12 cellular contexts compared by ENCODE assay signal in the genomic region with DNA sequence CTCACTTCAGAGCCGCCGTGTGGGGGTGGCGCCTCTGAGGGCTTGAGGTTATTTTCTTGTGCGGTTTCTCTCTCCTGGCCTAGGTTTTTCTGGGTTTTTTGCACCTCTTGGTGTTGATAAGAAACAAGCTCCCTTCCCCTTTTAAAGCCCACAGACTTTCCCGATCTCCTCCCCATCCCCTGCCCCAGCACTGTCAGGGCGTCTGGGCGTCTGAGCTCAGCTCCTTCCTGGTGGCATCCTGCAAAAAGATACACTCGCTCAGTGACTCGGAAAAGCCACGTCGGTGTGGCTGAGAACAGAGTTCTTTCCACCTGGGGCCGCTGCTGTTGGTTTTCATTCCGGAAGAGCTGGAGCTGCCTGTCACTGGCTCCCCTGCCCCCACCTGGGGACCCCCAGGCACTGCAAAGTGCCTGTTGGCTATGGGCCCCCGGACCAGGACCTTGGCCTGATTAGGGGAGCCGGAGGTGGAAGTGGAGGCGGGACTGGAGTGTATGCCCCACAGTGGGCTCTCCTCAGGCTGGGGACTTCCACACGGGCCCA. TPM values are rescaled to one million over a fixed set of nuclear protein-coding genes. Genes with fewer than 3 reads are reported as not detected.
DNase-seq lines count a peak whose midpoint lies in the region; ATAC-seq and TF ChIP-seq lines count a peak whose summit lies in the region.
"Had no signal": no experiment of that assay in that cellular context is flagged by ENCODE, and none has a peak within 500 bp of the region (broad histone marks: within the 10 kb centered on the region; RNA-seq: fewer than 3 reads in every experiment).

No MANE protein-coding gene starts in this region.

- POLR2A ChIA-PET in naive thymus-derived CD8-positive, alpha-beta T cell (lab: Charles Lee) = no interaction called here

- TF ChIP-seq POLR2A in body of pancreas (IDR thresholded peaks at IDR 0.05) = no peak

- peaks cover 85% of the 10 kb centered on the region for H3K27me3 ChIP-seq in BLaER1
- H3K27me3 ChIP-seq in KMS-11 (ENCODE audit: insufficient read depth, low read depth) = peaks cover 94% of the 10 kb centered on the region
- no peaks in the 10 kb centered on the region for H3K27me3 ChIP-seq in body of pancreas

- H3K9me3 Mint-ChIP-seq in naive thymus-derived CD8-positive, alpha-beta T cell = no peaks in the 10 kb centered on the region
- no peaks in the 10 kb centered on the region for H3K9me3 Mint-ChIP-seq in osteocyte (ENCODE audit: unreplicated experiment)

- peak overlapping the region; percentile 41; the same call in 1 of the 2 replicates for H3K9ac ChIP-seq in BLaER1
- H3K9ac ChIP-seq in KMS-11 = no peak overlapping the region

- no peaks in the 10 kb centered on the region for H3K36me3 Mint-ChIP-seq in naive thymus-derived CD8-positive, alpha-beta T cell
- H3K36me3 Mint-ChIP-seq in osteocyte (ENCODE audit: unreplicated experiment) = no peaks in the 10 kb centered on the region

- 59 to 81% methylated on average over 13 to 17 of the region's 17 CpGs for WGBS in body of pancreas, 2 donors

- H3K4me2 ChIP-seq in BLaER1 (peak overlapping the region; percentile 95), KMS-11 (peak overlapping the region; percentile 59)

- 0 out of 2 replicates have a peak overlapping the region, but pooled peaks have one; percentile 2 for H3K27ac ChIP-seq in BLaER1
- H3K27ac ChIP-seq in KMS-11 = peak overlapping the region; percentile 41; the same call in 1 of the 2 replicates
- H3K27ac ChIP-seq in body of pancreas = peak overlapping the region in 3 of 4 donors; percentile 30 to 83 (median 76)

- H3K27ac Mint-ChIP-seq in naive thymus-derived CD8-positive, alpha-beta T cell = peak overlapping the region in 8 of 10 donors; percentile 57 to 85 (median 76)
- H3K27ac Mint-ChIP-seq in osteocyte (ENCODE audit: unreplicated experiment) = no peak overlapping the region

- ATAC-seq in body of pancreas = no peak
- ATAC-seq in naive thymus-derived CD8-positive, alpha-beta T cell = peak; percentile 57
- no peak for ATAC-seq in GM18867 (IDR thresholded peaks at IDR 0.05; ENCODE audit: unreplicated experiment)
- ATAC-seq in GM19351 (IDR thresholded peaks at IDR 0.05; ENCODE audit: unreplicated experiment) = no peak

- no peaks in the 10 kb centered on the region for H3K9me3 ChIP-seq in BLaER1
- H3K9me3 ChIP-seq in body of pancreas = no peaks in the 10 kb centered on the region
- H3K9me3 ChIP-seq: mucosa of descending colon had no signal

- peak overlapping the region; percentile 45 for H3K4me3 ChIP-seq in BLaER1
- no peak overlapping the region for H3K4me3 ChIP-seq in KMS-11 (IDR thresholded peaks at IDR 0.05; ENCODE audit: insufficient read depth, low read depth, low read length)
- H3K4me3 ChIP-seq in body of pancreas = no peak overlapping the region
- H3K4me3 ChIP-seq: mucosa of descending colon had no signal

- TF ChIP-seq CTCF in KMS-11 (conservative IDR thresholded peaks at IDR 0.05; ENCODE audit: low read depth, low read length) = no peak
- TF ChIP-seq CTCF in body of pancreas (IDR thresholded peaks at IDR 0.05) = no peak
- TF ChIP-seq CTCF in osteocyte (IDR thresholded peaks at IDR 0.05) = no peak

- H4K20me1 ChIP-seq in BLaER1 (peaks cover 64% of the 10 kb centered on the region), KMS-11 (ENCODE audit: insufficient read depth) (no peaks in the 10 kb centered on the region)

- intact Hi-C loops in body of pancreas (cut with DNase I) = no loop called here
- intact Hi-C loops in posterior cingulate gyrus (cut with DNase I) = no loop called here

- peak overlapping the region; percentile 40 to 85 (median 72) for H3K4me3 Mint-ChIP-seq in naive thymus-derived CD8-positive, alpha-beta T cell
- H3K4me3 Mint-ChIP-seq in osteocyte (ENCODE audit: unreplicated experiment) = no peak overlapping the region

- H3K27me3 Mint-ChIP-seq in naive thymus-derived CD8-positive, alpha-beta T cell = no peaks in the 10 kb centered on the region
- no peaks in the 10 kb centered on the region for H3K27me3 Mint-ChIP-seq in osteocyte (ENCODE audit: unreplicated experiment)

- H2AFZ ChIP-seq in KMS-11 (ENCODE audit: low read depth) = peak overlapping the region; percentile 34; the same call in 1 of the 2 replicates

- DNase-seq in body of pancreas (no peak), posterior cingulate gyrus (no peak), osteocyte (ENCODE audit: extremely low spot score, unreplicated experiment) (no peak)
- peak in 1 of 10 donors; percentile 15 for DNase-seq in naive thymus-derived CD8-positive, alpha-beta T cell
- DNase-seq: activated CD4-positive, alpha-beta T cell treated with anti-CD3 and anti-CD28 coated beads, Interleukin-2, amount 50 U/mL, for 48 hours; DMS79 treated with DMSO at 0.1 percent for 48 hours; NCI-H2171 had no signal

- no peaks in the 10 kb centered on the region for H3K36me3 ChIP-seq in BLaER1
- no peaks in the 10 kb centered on the region for H3K36me3 ChIP-seq in KMS-11 (ENCODE audit: insufficient read depth)
- no peaks in the 10 kb centered on the region for H3K36me3 ChIP-seq in body of pancreas (replicated peaks in 1 of 2; ENCODE audit: insufficient read depth in 1 of 2, low read depth in 2 of 2)

- H3K4me1 Mint-ChIP-seq in naive thymus-derived CD8-positive, alpha-beta T cell = peaks cover 12 to 18% (median 15%) of the 10 kb centered on the region in 4 donors
- H3K4me1 Mint-ChIP-seq in osteocyte (ENCODE audit: unreplicated experiment) = peaks cover 49% of the 10 kb centered on the region

- H3K4me1 ChIP-seq in BLaER1 (peaks cover 92% of the 10 kb centered on the region), KMS-11 (ENCODE audit: low read depth, poor library complexity, severe bottlenecking) (peaks cover 30% of the 10 kb centered on the region), body of pancreas (peaks cover 20% of the 10 kb centered on the region)

- no peaks in the 10 kb centered on the region for H3K79me2 ChIP-seq in KMS-11 (ENCODE audit: insufficient read depth, low read depth)

RNA-seq across cellular contexts. Expression of a gene that starts 14.5 kb away (rescaled TPM):
- total RNA-seq in body of pancreas = 10 to 100 TPM in 1 of 2 donors, 1 to 10 TPM in 1; 8.0 to 11.5 TPM
- 10 to 100 TPM in 1 of 2 experiments, 1 to 10 TPM in 1; 7.4 to 11.7 TPM for total RNA-seq in naive thymus-derived CD8-positive, alpha-beta T cell
- polyA plus RNA-seq in naive thymus-derived CD8-positive, alpha-beta T cell = 1 to 10 TPM; 2.2 to 6.9 (median 2.6) TPM
- 24.4 and 29.0 TPM in 2 replicates for total RNA-seq in osteocyte

RNA-seq across cellular contexts. Expression of a gene that starts 57.8 kb away (rescaled TPM):
- total RNA-seq in body of pancreas (10 to 100 TPM; 10.4 to 32.3 TPM), osteocyte (31.1 and 35.9 TPM in 2 replicates)
- 10 to 100 TPM; 40.1 to 47.6 TPM for total RNA-seq in naive thymus-derived CD8-positive, alpha-beta T cell
- polyA plus RNA-seq in naive thymus-derived CD8-positive, alpha-beta T cell = 10 to 100 TPM; 41.3 to 43.2 (median 41.6) TPM

Comparison
In these comparisons a context has a peak if more than half of its experiments do, and no peak if none do; other contexts are left out.
1. H3K27ac ChIP-seq: peak in every context shown above with its lines; median percentile 76 in body of pancreas; 41 in KMS-11; 2 in BLaER1.
2. ATAC-seq: peak in naive thymus-derived CD8-positive, alpha-beta T cell (2 of 2); none in body of pancreas (single experiment), GM18867 (single experiment) and GM19351 (single experiment).